14 cellular contexts compared by ENCODE assay signal in genomic region chr13:44048326-44048725, GRCh38.
DNase-seq lines count a peak whose midpoint lies in the region; ATAC-seq and TF ChIP-seq lines count a peak whose summit lies in the region.
"Had no signal": no experiment of that assay in that cellular context is flagged by ENCODE, and none has a peak within 500 bp of the region (broad histone marks: within the 10 kb centered on the region; RNA-seq: fewer than 3 reads in every experiment).

No MANE protein-coding gene starts in this region.

- H3K27ac ChIP-seq in C4-2B (no peak overlapping the region), Peyer's patch (no peak overlapping the region), RWPE1 (no peak overlapping the region)
- H3K27ac ChIP-seq: WERI-Rb-1 had no signal

- CTCF ChIA-PET in RWPE1 (lab: Yijun Ruan, JAX), result interaction anchor here (1.4 kb wide), 1 partner anchor 140 kb away, joined by 3 read pairs; no protein-coding TSS in a partner anchor

- H3K36me3 ChIP-seq in Peyer's patch, result no peaks in the 10 kb centered on the region
- H3K36me3 ChIP-seq: WERI-Rb-1 had no signal

- POLR2A ChIA-PET in RWPE1 (lab: Yijun Ruan, JAX; ENCODE audit: low non-redundant PET), result no interaction called here

- no peak for ATAC-seq in HG03095 (IDR thresholded peaks at IDR 0.05; ENCODE audit: unreplicated experiment)

- H3K4me3 ChIP-seq in Peyer's patch, result no peak overlapping the region

- no peak for TF ChIP-seq POLR2A in Peyer's patch (IDR thresholded peaks at IDR 0.05)

- TF ChIP-seq CTCF in C4-2B (conservative IDR thresholded peaks at IDR 0.05) (peak; percentile 68), Peyer's patch (IDR thresholded peaks at IDR 0.05) (peak in 4 of 6 experiments; percentile 15 to 67 (median 60)), GM20000 (IDR thresholded peaks at IDR 0.05; ENCODE audit: extremely low read depth, missing control alignments) (no peak), RWPE1 (conservative IDR thresholded peaks at IDR 0.05; ENCODE audit: low read depth) (no peak)

- no peaks in the 10 kb centered on the region for H3K9me3 ChIP-seq in Peyer's patch

- peaks cover 0 to 4% (median 0%) of the 10 kb centered on the region in 4 donors for H3K4me1 ChIP-seq in Peyer's patch

- no peaks in the 10 kb centered on the region for H3K27me3 ChIP-seq in Peyer's patch

- DNase-seq in HT1080 (ENCODE audit: low read depth), result peak; percentile 50
- no peak for DNase-seq in Peyer's patch
- peak; percentile 32 for DNase-seq in fibroblast of peridontal ligament (ENCODE audit: extremely low read depth)
- no peak for DNase-seq in GM20000 (ENCODE audit: low spot score)
- no peak for DNase-seq in RWPE1 (ENCODE audit: low spot score)
- no peak for DNase-seq in stimulated activated CD8-positive, alpha-beta memory T cell treated with anti-CD3 and anti-CD28 coated beads, Interleukin-4, amount 100 ng/mL, for 48 hours
- DNase-seq: amniotic stem cell; CD4-positive, CD25-positive, alpha-beta regulatory T cell; GOT3; NCI-H1930; nucleus accumbens; WERI-Rb-1 had no signal

Comparison
In these comparisons a context has a peak if more than half of its experiments do, and no peak if none do; other contexts are left out.
1. CTCF ChIP-seq: peak in C4-2B (single experiment) and Peyer's patch (4 of 6); none in GM20000 (single experiment) and RWPE1 (single experiment).
2. DNase-seq: peak in HT1080 (single experiment) and fibroblast of peridontal ligament (single experiment); none in Peyer's patch (0 of 3), GM20000 (single experiment), RWPE1 (single experiment) and stimulated activated CD8-positive, alpha-beta memory T cell treated with anti-CD3 and anti-CD28 coated beads, Interleukin-4, amount 100 ng/mL, for 48 hours (single experiment).